ENCODE assay signal across 8 cellular contexts in the genomic region with DNA sequence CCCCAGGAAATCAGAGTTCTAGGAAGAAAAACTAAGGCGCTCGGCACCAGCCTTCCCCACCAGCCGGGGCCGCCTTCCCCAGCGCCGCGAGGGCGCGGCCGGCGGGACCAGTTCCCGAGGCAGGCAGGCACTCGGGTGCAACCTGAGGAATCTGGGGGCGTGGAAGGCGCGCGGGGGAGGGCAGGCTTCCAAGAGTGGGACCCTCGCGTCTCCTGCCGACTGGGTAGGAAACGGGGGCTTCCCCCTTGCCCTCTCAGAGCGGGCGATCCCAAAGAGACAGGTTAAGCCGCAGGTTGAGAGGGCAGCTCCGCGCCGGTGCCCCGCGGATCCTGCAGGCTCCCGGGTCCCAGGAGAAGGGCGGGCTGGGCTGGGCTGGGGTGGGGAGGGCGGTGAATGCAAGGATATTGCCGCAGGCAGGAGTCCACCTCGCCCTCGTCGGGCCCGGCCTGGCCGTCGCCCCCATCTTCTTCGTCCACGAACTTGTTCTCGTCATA. TPM values are rescaled to one million over a fixed set of nuclear protein-coding genes. Genes with fewer than 3 reads are reported as not detected.
A peak's percentile ranks its signal among the peaks of the same experiment; 100 is the strongest.
DNase-seq lines count a peak whose midpoint lies in the region; ATAC-seq and TF ChIP-seq lines count a peak whose summit lies in the region.

No MANE protein-coding gene starts in this region.

- no peak overlapping the region for H2BK5ac ChIP-seq in mesendoderm (ENCODE audit: low read length)

- peak overlapping the region; percentile 43 for H4K8ac ChIP-seq in mesendoderm (ENCODE audit: low read depth, low read length)

- TF ChIP-seq CTCF in WI38 (IDR thresholded peaks at IDR 0.05; ENCODE audit: low read depth, low read length) (no peak), GM10266 (IDR thresholded peaks at IDR 0.05; ENCODE audit: control insufficient read depth, insufficient read depth, low read depth, missing control alignments) (no peak)

- peaks cover 17% of the 10 kb centered on the region for H3K4me1 ChIP-seq in ectodermal cell (ENCODE audit: control insufficient read depth, insufficient read depth, low read length)
- no peaks in the 10 kb centered on the region for H3K4me1 ChIP-seq in mesendoderm (ENCODE audit: control insufficient read depth, low read depth, low read length)
- peaks cover 2 to 54% (median 47%) of the 10 kb centered on the region in 5 donors for H3K4me1 ChIP-seq in subcutaneous abdominal adipose tissue (ENCODE audit: control insufficient read depth in 5 of 5, insufficient read depth in 5 of 5, low read length in 5 of 5)

- H4K5ac ChIP-seq in mesendoderm (ENCODE audit: low read length) = no peak overlapping the region

- H3K4ac ChIP-seq in mesendoderm (ENCODE audit: low read depth, low read length) = peak overlapping the region; percentile 10

- H3K9me3 ChIP-seq in ectodermal cell (ENCODE audit: control insufficient read depth, low read length) (no peaks in the 10 kb centered on the region), subcutaneous abdominal adipose tissue (ENCODE audit: control insufficient read depth in 5 of 5, low read length in 5 of 5) (no peaks in the 10 kb centered on the region)

- WGBS in ectodermal cell, 2 experiments = 0 to 1% methylated on average over 42 of the region's 42 CpGs
- no CpG with 5 or more reads among the region's 42 CpGs for WGBS in mesendoderm (ENCODE audit: extremely low coverage, insufficient coverage, low lambda C conversion rate)

- H2AK5ac ChIP-seq in mesendoderm (ENCODE audit: low read length) = no peak overlapping the region

- H3K4me3 ChIP-seq in WI38 (ENCODE audit: low read depth, low read length) (peak overlapping the region; percentile 89), ectodermal cell (ENCODE audit: insufficient read depth, low read depth, low read length) (peak overlapping the region; percentile 89), mesendoderm (ENCODE audit: low read length) (peak overlapping the region; percentile 90), subcutaneous abdominal adipose tissue (ENCODE audit: low read depth in 1 of 5, low read length in 5 of 5) (peak overlapping the region; percentile 75 to 92 (median 88))

- peaks cover 16% of the 10 kb centered on the region for H3K27me3 ChIP-seq in ectodermal cell (ENCODE audit: control insufficient read depth, insufficient read depth, low read length, poor library complexity, severe bottlenecking)
- peaks cover 2% of the 10 kb centered on the region for H3K27me3 ChIP-seq in mesendoderm (ENCODE audit: insufficient read depth, low read length, poor library complexity)
- no peaks in the 10 kb centered on the region for H3K27me3 ChIP-seq in subcutaneous abdominal adipose tissue (ENCODE audit: control insufficient read depth in 5 of 5, insufficient read depth in 4 of 5, low read length in 5 of 5)

- peak overlapping the region; percentile 65 for H3K18ac ChIP-seq in mesendoderm (ENCODE audit: low read length)

- H2BK15ac ChIP-seq in mesendoderm (replicated peaks; ENCODE audit: low read depth) = no peak overlapping the region

- peak; percentile 38 for DNase-seq in NCI-H345 (lab: John Stamatoyannopoulos, UW)
- no peak for DNase-seq in NCI-H345 treated with DMSO at 0.1 percent for 48 hours (lab: John Stamatoyannopoulos, UW; ENCODE audit: unreplicated experiment)
- DNase-seq in mesendoderm = no peak
- no peak for DNase-seq in GM10266 (ENCODE audit: extremely low spot score)

- H3K79me2 ChIP-seq in mesendoderm (ENCODE audit: control insufficient read depth, insufficient read depth, low read length) = peaks cover 8% of the 10 kb centered on the region

- H3K9ac ChIP-seq in mesendoderm (ENCODE audit: low read length) (peak overlapping the region; percentile 92), subcutaneous abdominal adipose tissue (ENCODE audit: low read length in 5 of 5) (peak overlapping the region; percentile 57 to 95 (median 92))

- H3K27ac ChIP-seq in ectodermal cell (ENCODE audit: insufficient read depth, low read depth, low read length, poor library complexity, severe bottlenecking) (peak overlapping the region; percentile 68), mesendoderm (ENCODE audit: low read depth, low read length) (peak overlapping the region; percentile 88), subcutaneous abdominal adipose tissue (ENCODE audit: low read depth, low read length) (peak overlapping the region; percentile 89)

- peak overlapping the region; percentile 53 for H3K4me2 ChIP-seq in mesendoderm (ENCODE audit: low read length)

- peak overlapping the region; percentile 98 for H3K56ac ChIP-seq in mesendoderm (ENCODE audit: low read length)

- H3K79me1 ChIP-seq in mesendoderm (ENCODE audit: low read length) = peaks cover 4% of the 10 kb centered on the region

- H3K23ac ChIP-seq in mesendoderm (ENCODE audit: low read length) = no peak overlapping the region

- ATAC-seq in HG03280 (IDR thresholded peaks at IDR 0.05; ENCODE audit: unreplicated experiment) = peak; percentile 8

- H3K36me3 ChIP-seq in ectodermal cell (ENCODE audit: control insufficient read depth, insufficient read depth, low read length) = peaks cover 9% of the 10 kb centered on the region
- H3K36me3 ChIP-seq in mesendoderm (ENCODE audit: control insufficient read depth, insufficient read depth, low read length) = peaks cover 6% of the 10 kb centered on the region
- peaks cover 2 to 11% (median 4%) of the 10 kb centered on the region in 5 donors for H3K36me3 ChIP-seq in subcutaneous abdominal adipose tissue (ENCODE audit: control insufficient read depth in 5 of 5, insufficient read depth in 5 of 5, low read length in 5 of 5)

- no peak overlapping the region for H2BK120ac ChIP-seq in mesendoderm (ENCODE audit: low read depth, low read length)

RNA-seq across cellular contexts. Expression of a gene that starts 0.4 kb away (rescaled TPM):
- 143 TPM for polyA plus RNA-seq in ectodermal cell (2013, experiment 1 of 4)
- 140 TPM for polyA plus RNA-seq in ectodermal cell (2013, experiment 2 of 4)
- 125 TPM for polyA plus RNA-seq in ectodermal cell (2013, experiment 3 of 4)
- 124 TPM for polyA plus RNA-seq in ectodermal cell (2013, experiment 4 of 4)
- 77.8 TPM for polyA plus RNA-seq in mesendoderm (2013, experiment 1 of 2)
- 77.2 TPM for polyA plus RNA-seq in mesendoderm (2013, experiment 2 of 2)

RNA-seq across cellular contexts. Expression of a gene that starts 18.0 kb away (rescaled TPM):
- not detected for polyA plus RNA-seq in ectodermal cell (2013, experiment 1 of 4)
- not detected for polyA plus RNA-seq in ectodermal cell (2013, experiment 2 of 4)
- not detected for polyA plus RNA-seq in ectodermal cell (2013, experiment 3 of 4)
- not detected for polyA plus RNA-seq in ectodermal cell (2013, experiment 4 of 4)
- not detected for polyA plus RNA-seq in mesendoderm (2013, experiment 1 of 2)
- polyA plus RNA-seq in mesendoderm (2013, experiment 2 of 2) = not detected

RNA-seq across cellular contexts. Expression of a gene that starts 44.9 kb away (rescaled TPM):
- polyA plus RNA-seq in ectodermal cell (2013, experiment 1 of 4) = not detected
- not detected for polyA plus RNA-seq in ectodermal cell (2013, experiment 2 of 4)
- polyA plus RNA-seq in ectodermal cell (2013, experiment 3 of 4) = not detected
- polyA plus RNA-seq in ectodermal cell (2013, experiment 4 of 4) = not detected
- 0.15 TPM for polyA plus RNA-seq in mesendoderm (2013, experiment 1 of 2)
- 0.42 TPM for polyA plus RNA-seq in mesendoderm (2013, experiment 2 of 2)
